ENCODE assay signal across 1 cellular context in genomic region chr18:55982992-55983391, GRCh38.
TF ChIP-seq lines count a peak whose summit lies in the region.

No MANE protein-coding gene starts in this region.

TF ChIP-seq in K562, 482 proteins besides CTCF, POLR2A, EP300 and RAD21 (continues in another document):
- TF ChIP-seq ZFP36 (IDR thresholded peaks at IDR 0.05; ENCODE audit: low read depth, low read length, partially characterized antibody) (no peak), PHF21A (IDR thresholded peaks at IDR 0.05; ENCODE audit: borderline replicate concordance, low read depth) (peak; percentile 46; the same call in 1 of the 2 replicates), VEZF1 (CRISPR knock-in tag; IDR thresholded peaks at IDR 0.05) (peak; percentile 63), RBM14 (IDR thresholded peaks at IDR 0.05; ENCODE audit: borderline replicate concordance, insufficient read depth, low read depth, low read length) (no peak), MITF (IDR thresholded peaks at IDR 0.05) (no peak), SMARCC2 (IDR thresholded peaks at IDR 0.05; ENCODE audit: low read depth) (0 out of 2 replicates have a peak, but pooled peaks have one; percentile 20), ATF3 (IDR thresholded peaks at IDR 0.05) (peak; percentile 75), ATF3 (CRISPR knock-in tag; conservative IDR thresholded peaks at IDR 0.05) (no peak), TCF3 (CRISPR knock-in tag; IDR thresholded peaks at IDR 0.05) (no peak), RCOR1 (IDR thresholded peaks at IDR 0.05; ENCODE audit: borderline replicate concordance in 1 of 2, low read depth in 2 of 2, low read length in 2 of 2) (peak in 1 of 2 experiments; percentile 49; a peak in 1 of 4 replicates), HNRNPH1 (optimal IDR thresholded peaks at IDR 0.05; ENCODE audit: low read depth, low read length) (no peak), CHD1 (IDR thresholded peaks at IDR 0.05; ENCODE audit: low read length) (no peak), ZNF695 (CRISPR knock-in tag; IDR thresholded peaks at IDR 0.05) (no peak), SMARCE1 (IDR thresholded peaks at IDR 0.05) (peak; percentile 77), NFE2 (IDR thresholded peaks at IDR 0.05; ENCODE audit: low read depth) (peak; percentile 59), ARID3A (IDR thresholded peaks at IDR 0.05; ENCODE audit: borderline replicate concordance, low read depth, low read length) (peak; percentile 42; the same call in 1 of the 2 replicates), MAFG (tag; conservative IDR thresholded peaks at IDR 0.05) (peak; percentile 13; the same call in 1 of the 2 replicates), ZNF134 (CRISPR knock-in tag; conservative IDR thresholded peaks at IDR 0.05) (no peak), FOS (IDR thresholded peaks at IDR 0.05; ENCODE audit: extremely low read depth, insufficient read length) (peak; percentile 34), MTA3 (IDR thresholded peaks at IDR 0.05; ENCODE audit: borderline replicate concordance) (0 out of 2 replicates have a peak, but pooled peaks have one; percentile 22), GATA2 (CRISPR knock-in tag; IDR thresholded peaks at IDR 0.05) (peak; percentile 35; the same call in 1 of the 2 replicates), CBFA2T3 (IDR thresholded peaks at IDR 0.05) (peak; percentile 38; the same call in 1 of the 2 replicates), SMARCA4 (IDR thresholded peaks at IDR 0.05) (peak; percentile 88), SOX6 (IDR thresholded peaks at IDR 0.05) (peak; percentile 40; the same call in 1 of the 2 replicates), BDP1 (IDR thresholded peaks at IDR 0.05; ENCODE audit: insufficient read depth, insufficient read length) (no peak), ZNF75A (CRISPR knock-in tag; IDR thresholded peaks at IDR 0.05) (peak; percentile 76; the same call in 1 of the 2 replicates), CREM (IDR thresholded peaks at IDR 0.05; ENCODE audit: low read depth) (0 out of 2 replicates have a peak, but pooled peaks have one; percentile 17), MTA1 (IDR thresholded peaks at IDR 0.05; ENCODE audit: borderline replicate concordance) (peak; percentile 53; the same call in 1 of the 2 replicates), CHAMP1 (IDR thresholded peaks at IDR 0.05) (peak; percentile 46; the same call in 1 of the 2 replicates), CC2D1A (IDR thresholded peaks at IDR 0.05) (peak; percentile 18; the same call in 1 of the 2 replicates), MAZ (CRISPR knock-in tag; conservative IDR thresholded peaks at IDR 0.05 in 1 of 2, IDR thresholded peaks at IDR 0.05 in 1 of 2) (0 out of 4 replicates have a peak, but pooled peaks of 1 of the 2 experiments have one; percentile 20), FOSL1 (tag; conservative IDR thresholded peaks at IDR 0.05) (peak; percentile 90), ZEB2 (IDR thresholded peaks at IDR 0.05) (peak; percentile 47; the same call in 1 of the 2 replicates), ZNF282 (CRISPR knock-in tag; IDR thresholded peaks at IDR 0.05) (no peak), C11orf30 (IDR thresholded peaks at IDR 0.05; ENCODE audit: low read depth) (peak; percentile 31), MGA (IDR thresholded peaks at IDR 0.05) (no peak), SLC30A9 (CRISPR knock-in tag; IDR thresholded peaks at IDR 0.05) (no peak), SNAPC5 (CRISPR knock-in tag; IDR thresholded peaks at IDR 0.05) (no peak), TAL1 (IDR thresholded peaks at IDR 0.05) (0 out of 2 replicates have a peak, but pooled peaks have one; percentile 8), ARID1B (IDR thresholded peaks at IDR 0.05) (peak; percentile 77), CTCFL (IDR thresholded peaks at IDR 0.05; ENCODE audit: borderline replicate concordance, insufficient read depth, low read depth, low read length, poor library complexity, severe bottlenecking) (no peak)
